In the genomic region with DNA sequence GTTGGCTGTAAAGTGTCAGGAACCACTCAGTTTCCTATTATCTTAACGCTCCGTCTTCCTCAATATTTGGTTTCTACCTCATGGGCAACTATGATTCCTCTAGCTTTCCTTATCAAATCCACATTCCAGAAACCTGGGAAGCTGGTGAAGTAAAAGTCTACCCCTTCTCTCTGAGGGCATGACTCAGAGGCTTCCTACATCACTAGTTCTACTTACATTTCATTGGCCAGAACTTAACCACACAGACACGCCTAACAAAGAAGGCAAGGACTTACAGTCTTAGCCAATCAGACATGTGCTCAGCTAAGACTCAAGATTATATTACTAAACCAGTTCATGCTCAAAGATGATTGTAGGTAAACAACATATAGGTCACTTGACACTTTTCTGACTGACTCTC, we compare ENCODE assay signal across 28 cellular contexts. TPM values are rescaled to one million over a fixed set of nuclear protein-coding genes. Genes with fewer than 3 reads are reported as not detected.
"Had no signal": no experiment of that assay in that cellular context is flagged by ENCODE, and none has a peak within 500 bp of the region (broad histone marks: within the 10 kb centered on the region; RNA-seq: fewer than 3 reads in every experiment).

No MANE protein-coding gene starts in this region.

- ATAC-seq: activated CD4-positive, CD25-positive, alpha-beta regulatory T cell treated with anti-CD3 and anti-CD28 coated beads, Interleukin-2, amount 50 U/mL, for 24 hours; activated CD8-positive, alpha-beta memory T cell treated with anti-CD3 and anti-CD28 coated beads, Interleukin-2, amount 10 ng/mL, durations not matched to agents 7 days and 5 days; activated CD8-positive, alpha-beta T cell treated with anti-CD3 and anti-CD28 coated beads for 36 hours; natural killer cell; pancreas; psoas muscle had no signal

- H3K27me3 ChIP-seq: cardiac muscle cell, right atrium auricular region had no signal

- H3K27me3 Mint-ChIP-seq: activated CD4-positive, alpha-beta T cell treated with anti-CD3 and anti-CD28 coated beads, Interleukin-2, amount 10 ng/mL, durations not matched to agents 7 days and 5 days; activated CD8-positive, alpha-beta memory T cell treated with anti-CD3 and anti-CD28 coated beads, Interleukin-2, amount 10 ng/mL, durations not matched to agents 7 days and 5 days; activated naive CD4-positive, alpha-beta T cell treated with anti-CD3 and anti-CD28 coated beads, Interleukin-2, amount 10 ng/mL, durations not matched to agents 7 days and 5 days; dendritic cell treated with granulocyte-macrophage colony-stimulating factor and Interleukin-4, amounts not matched to agents 40 ng/mL and 50 ng/mL, for 4 days; type B pancreatic cell had no signal

- H3K36me3 ChIP-seq: cardiac muscle cell, left ventricle myocardium inferior, pancreas, right atrium auricular region, thoracic aorta had no signal

- H3K4me3 Mint-ChIP-seq: activated CD4-positive, alpha-beta T cell treated with anti-CD3 and anti-CD28 coated beads, Interleukin-2, amount 10 ng/mL, durations not matched to agents 7 days and 5 days; activated CD8-positive, alpha-beta memory T cell treated with anti-CD3 and anti-CD28 coated beads, Interleukin-2, amount 10 ng/mL, durations not matched to agents 7 days and 5 days; activated CD8-positive, alpha-beta T cell treated with anti-CD3 and anti-CD28 coated beads for 36 hours; activated naive CD4-positive, alpha-beta T cell treated with anti-CD3 and anti-CD28 coated beads, Interleukin-2, amount 10 ng/mL, durations not matched to agents 7 days and 5 days; dendritic cell treated with granulocyte-macrophage colony-stimulating factor and Interleukin-4, amounts not matched to agents 40 ng/mL and 50 ng/mL, for 4 days; mesothelial cell of epicardium; natural killer cell; type B pancreatic cell had no signal

- H3K27ac Mint-ChIP-seq: activated CD4-positive, alpha-beta T cell treated with anti-CD3 and anti-CD28 coated beads, Interleukin-2, amount 10 ng/mL, durations not matched to agents 7 days and 5 days; activated CD8-positive, alpha-beta memory T cell treated with anti-CD3 and anti-CD28 coated beads, Interleukin-2, amount 10 ng/mL, durations not matched to agents 7 days and 5 days; activated CD8-positive, alpha-beta T cell treated with anti-CD3 and anti-CD28 coated beads for 36 hours; activated naive CD4-positive, alpha-beta T cell treated with anti-CD3 and anti-CD28 coated beads, Interleukin-2, amount 10 ng/mL, durations not matched to agents 7 days and 5 days; dendritic cell treated with granulocyte-macrophage colony-stimulating factor and Interleukin-4, amounts not matched to agents 40 ng/mL and 50 ng/mL, for 4 days; mesothelial cell of epicardium; natural killer cell; type B pancreatic cell had no signal

- H3K36me3 Mint-ChIP-seq: activated CD8-positive, alpha-beta memory T cell treated with anti-CD3 and anti-CD28 coated beads, Interleukin-2, amount 10 ng/mL, durations not matched to agents 7 days and 5 days; activated naive CD4-positive, alpha-beta T cell treated with anti-CD3 and anti-CD28 coated beads, Interleukin-2, amount 10 ng/mL, durations not matched to agents 7 days and 5 days; mesothelial cell of epicardium; natural killer cell; type B pancreatic cell had no signal

- H3K27ac ChIP-seq: cardiac muscle cell, left ventricle myocardium inferior, pancreas, psoas muscle, right atrium auricular region, thoracic aorta, VCaP had no signal

- H3K4me1 ChIP-seq: left ventricle myocardium inferior, pancreas, psoas muscle, right atrium auricular region had no signal

- DNase-seq: activated CD4-positive, alpha-beta T cell treated with anti-CD3 and anti-CD28 coated beads, Interleukin-2, amount 10 ng/mL, durations not matched to agents 7 days and 5 days; activated CD8-positive, alpha-beta memory T cell treated with anti-CD3 and anti-CD28 coated beads, Interleukin-2, amount 10 ng/mL, durations not matched to agents 7 days and 5 days; activated CD8-positive, alpha-beta T cell treated with anti-CD3 and anti-CD28 coated beads for 36 hours; activated effector memory CD4-positive, alpha-beta T cell treated with anti-CD3 and anti-CD28 coated beads, Interleukin-2, amount 50 U/mL, for 16 hours; activated naive CD4-positive, alpha-beta T cell treated with anti-CD3 and anti-CD28 coated beads, Interleukin-2, amount 10 ng/mL, durations not matched to agents 7 days and 5 days; activated T-cell treated with anti-CD3 and anti-CD28 coated beads for 4 hours; effector CD8-positive, alpha-beta T cell; erythroblast; foreskin fibroblast; kidney glomerular epithelial cell; left ventricle myocardium inferior; natural killer cell; pancreas; psoas muscle; stimulated activated CD4-positive, alpha-beta T cell treated with anti-CD3 and anti-CD28 coated beads, Interleukin-4, amount 100 ng/mL, for 24 hours; stimulated activated naive CD4-positive, alpha-beta T cell treated with Interleukin-2 at 50 U/mL for 16 hours had no signal

- H3K4me3 ChIP-seq: cardiac muscle cell, left ventricle myocardium inferior, pancreas, psoas muscle, right atrium auricular region, thoracic aorta had no signal

- H3K9me3 ChIP-seq: left ventricle myocardium inferior, pancreas, psoas muscle, right atrium auricular region, thoracic aorta had no signal

- H3K9me3 Mint-ChIP-seq: activated CD4-positive, alpha-beta T cell treated with anti-CD3 and anti-CD28 coated beads, Interleukin-2, amount 10 ng/mL, durations not matched to agents 7 days and 5 days; activated CD8-positive, alpha-beta T cell treated with anti-CD3 and anti-CD28 coated beads for 36 hours; activated naive CD4-positive, alpha-beta T cell treated with anti-CD3 and anti-CD28 coated beads, Interleukin-2, amount 10 ng/mL, durations not matched to agents 7 days and 5 days; dendritic cell treated with granulocyte-macrophage colony-stimulating factor and Interleukin-4, amounts not matched to agents 40 ng/mL and 50 ng/mL, for 4 days; mesothelial cell of epicardium; natural killer cell; type B pancreatic cell had no signal

- H3K4me1 Mint-ChIP-seq: activated CD4-positive, alpha-beta T cell treated with anti-CD3 and anti-CD28 coated beads, Interleukin-2, amount 10 ng/mL, durations not matched to agents 7 days and 5 days; activated CD8-positive, alpha-beta memory T cell treated with anti-CD3 and anti-CD28 coated beads, Interleukin-2, amount 10 ng/mL, durations not matched to agents 7 days and 5 days; activated naive CD4-positive, alpha-beta T cell treated with anti-CD3 and anti-CD28 coated beads, Interleukin-2, amount 10 ng/mL, durations not matched to agents 7 days and 5 days; mesothelial cell of epicardium; natural killer cell had no signal

RNA-seq across cellular contexts. Expression of a gene that starts 30.4 kb away (rescaled TPM):
- total RNA-seq: activated CD4-positive, alpha-beta T cell treated with anti-CD3 and anti-CD28 coated beads, Interleukin-2, amount 10 ng/mL, durations not matched to agents 7 days and 5 days; activated CD8-positive, alpha-beta memory T cell treated with anti-CD3 and anti-CD28 coated beads, Interleukin-2, amount 10 ng/mL, durations not matched to agents 7 days and 5 days; activated CD8-positive, alpha-beta T cell treated with anti-CD3 and anti-CD28 coated beads for 36 hours; cardiac muscle cell; fibroblast of lung; glomerular endothelial cell; left ventricle myocardium inferior; lung microvascular endothelial cell; mesothelial cell of epicardium; natural killer cell; pancreas; psoas muscle; right atrium auricular region; T-helper 2 cell treated with Interferon-gamma antibody and Interleukin-4, amounts not matched to agents 100 ng/mL and 5 ng/mL, for 36 hours; thoracic aorta had no signal
- polyA plus RNA-seq: cardiac muscle cell, fibroblast of lung, pancreas, psoas muscle had no signal
